In genomic region chr5:107796797-107797196, GRCh38 we compare ENCODE assay signal across 19 cellular contexts.
DNase-seq lines count a peak whose midpoint lies in the region; ATAC-seq and TF ChIP-seq lines count a peak whose summit lies in the region.
"Had no signal": no experiment of that assay in that cellular context is flagged by ENCODE, and none has a peak within 500 bp of the region (broad histone marks: within the 10 kb centered on the region; RNA-seq: fewer than 3 reads in every experiment).

No MANE protein-coding gene starts in this region.

- BruUV-seq in Panc1 (replicated peaks; lab: Mats Ljungman, UMichigan) (no TSS peak), mammary epithelial cell (replicated peaks; lab: Mats Ljungman, UMichigan) (no TSS peak)

- H3K4me1 ChIP-seq in Panc1 (ENCODE audit: control insufficient read depth, insufficient read depth, low read length) (no peaks in the 10 kb centered on the region), smooth muscle cell (ENCODE audit: low read depth) (no peaks in the 10 kb centered on the region), mammary epithelial cell (ENCODE audit: insufficient read depth, low read length) (no peaks in the 10 kb centered on the region)
- H3K4me1 ChIP-seq: lower lobe of right lung had no signal

- ATAC-seq in Panc1: no peak
- ATAC-seq: lower lobe of right lung had no signal

- H3K27me3 ChIP-seq in Panc1 (ENCODE audit: control insufficient read depth, insufficient read depth, low read length) (no peaks in the 10 kb centered on the region), smooth muscle cell (ENCODE audit: low read depth) (no peaks in the 10 kb centered on the region), mammary epithelial cell (ENCODE audit: insufficient read depth, low read length) (no peaks in the 10 kb centered on the region)
- H3K27me3 ChIP-seq: neural progenitor cell had no signal

- H3K36me3 ChIP-seq in Panc1 (ENCODE audit: control insufficient read depth, insufficient read depth, low read length) (no peaks in the 10 kb centered on the region), smooth muscle cell (ENCODE audit: low read depth) (no peaks in the 10 kb centered on the region), mammary epithelial cell (ENCODE audit: insufficient read depth, low read length) (no peaks in the 10 kb centered on the region)
- H3K36me3 ChIP-seq: lower lobe of right lung, neural progenitor cell, WERI-Rb-1 had no signal

- in situ Hi-C loops in Panc1 (cut with HindIII; ENCODE audit: low pct_unique_long_range_greater_than_20kb, low sequenced_read_pairs) (no loop called here), mammary epithelial cell (cut with MboI; ENCODE audit: low sequenced_read_pairs in 2 of 2) (no loop called here)

- no peak overlapping the region for H2AFZ ChIP-seq in smooth muscle cell (ENCODE audit: low read depth)
- no peak overlapping the region for H2AFZ ChIP-seq in mammary epithelial cell (ENCODE audit: low read depth, low read length)
- H2AFZ ChIP-seq: neural progenitor cell had no signal

- H3K4me2 ChIP-seq in smooth muscle cell (no peak overlapping the region), mammary epithelial cell (ENCODE audit: insufficient read depth, low read depth, low read length) (no peak overlapping the region)
- H3K4me2 ChIP-seq: neural progenitor cell had no signal

- H4K20me1 ChIP-seq in smooth muscle cell (ENCODE audit: low read depth): no peaks in the 10 kb centered on the region
- no peaks in the 10 kb centered on the region for H4K20me1 ChIP-seq in mammary epithelial cell (ENCODE audit: insufficient read depth, low read length)

- H3K4me3 ChIP-seq in Panc1 (ENCODE audit: low read depth in 2 of 2, low read length in 2 of 2): no peak overlapping the region
- no peak overlapping the region for H3K4me3 ChIP-seq in epithelial cell of proximal tubule (ENCODE audit: low read depth, low read length)
- no peak overlapping the region for H3K4me3 ChIP-seq in smooth muscle cell
- H3K4me3 ChIP-seq in mammary epithelial cell (replicated peaks in 1 of 3; ENCODE audit: insufficient read depth in 1 of 3, low read depth in 2 of 3, low read length in 3 of 3): no peak overlapping the region
- H3K4me3 ChIP-seq: lower lobe of right lung, neural progenitor cell had no signal

- CTCF ChIA-PET in Panc1 (lab: Charles Lee): no interaction called here
- CTCF ChIA-PET in mammary epithelial cell (lab: Charles Lee; ENCODE audit: low non-redundant PET): no interaction called here

- POLR2A ChIA-PET in Panc1 (lab: Charles Lee): no interaction called here

- H3K9me3 ChIP-seq in Panc1 (ENCODE audit: control insufficient read depth, insufficient read depth, low read depth, low read length) (no peaks in the 10 kb centered on the region), smooth muscle cell (replicated peaks; ENCODE audit: low read depth) (no peaks in the 10 kb centered on the region), mammary epithelial cell (replicated peaks; ENCODE audit: insufficient read depth, low read length) (no peaks in the 10 kb centered on the region)
- H3K9me3 ChIP-seq: lower lobe of right lung had no signal

- intact Hi-C loops in Panc1 (cut with micrococcal nuclease; ENCODE audit: unreplicated experiment): no loop called here
- intact Hi-C loops in mammary epithelial cell (cut with micrococcal nuclease): no loop called here

- no peaks in the 10 kb centered on the region for H3F3A ChIP-seq in smooth muscle cell (ENCODE audit: low read depth)

- 89% methylated on average over 3 of the region's 3 CpGs for WGBS in smooth muscle cell (ENCODE audit: low lambda C conversion rate)
- 38% methylated on average over 3 of the region's 3 CpGs for WGBS in mammary epithelial cell (ENCODE audit: low coverage, missing lambda C conversion rate)

- H3K9ac ChIP-seq in smooth muscle cell (ENCODE audit: low read depth) (no peak overlapping the region), mammary epithelial cell (ENCODE audit: insufficient read depth, low read length) (no peak overlapping the region)
- H3K9ac ChIP-seq: neural progenitor cell had no signal

- DNase-seq in GM03348 (ENCODE audit: low spot score) (peak; percentile 23), Panc1 (ENCODE audit: low read depth, low spot score) (no peak), epithelial cell of proximal tubule (ENCODE audit: low read depth) (no peak), smooth muscle cell (lab: John Stamatoyannopoulos, UW; ENCODE audit: unreplicated experiment) (no peak), mammary epithelial cell (no peak), SIG-M5 treated with dmso at 0.1 percent for 504 hours (lab: John Stamatoyannopoulos, UW; ENCODE audit: unreplicated experiment) (no peak), NCI-H524 treated with DMSO at 0.1 percent for 48 hours (lab: John Stamatoyannopoulos, UW) (no peak)
- DNase-seq: activated effector memory CD4-positive, alpha-beta T cell treated with Interleukin-2 at 50 U/mL for 16 hours; DND-41; hypothalamus; lower lobe of right lung; NCI-H1436; NCI-H510A; NK-92 treated with Interleukin-12 subunit alpha and Interleukin-12 subunit beta, amount 100 ng/mL, for 24 hours; RPMI8226; stimulated activated CD4-positive, alpha-beta T cell treated with anti-CD3 and anti-CD28 coated beads, Interleukin-1b, Interleukin-23, amount 100 ng/mL, for 48 hours; substantia nigra; WERI-Rb-1 had no signal

- TF ChIP-seq CTCF in Panc1 (IDR thresholded peaks at IDR 0.05) (peak; percentile 4; the same call in 1 of the 2 replicates), epithelial cell of proximal tubule (conservative IDR thresholded peaks at IDR 0.05; ENCODE audit: low read depth, low read length) (peak; percentile 37), smooth muscle cell (IDR thresholded peaks at IDR 0.05; ENCODE audit: borderline replicate concordance, insufficient read depth, poor library complexity, severe bottlenecking) (peak; percentile 3), mammary epithelial cell (conservative IDR thresholded peaks at IDR 0.05 in 1 of 2, IDR thresholded peaks at IDR 0.05 in 1 of 2; ENCODE audit: extremely low read depth in 1 of 2, insufficient read depth in 1 of 2, low read depth in 1 of 2, low read length in 2 of 2) (peak in 1 of 2 donors; percentile 23)

- H3K27ac ChIP-seq in Panc1 (ENCODE audit: low read length) (no peak overlapping the region), smooth muscle cell (ENCODE audit: low read depth) (no peak overlapping the region), mammary epithelial cell (ENCODE audit: insufficient read depth, low read depth, low read length) (no peak overlapping the region)
- H3K27ac ChIP-seq: lower lobe of right lung, neural progenitor cell, WERI-Rb-1 had no signal

- no peaks in the 10 kb centered on the region for H3K79me2 ChIP-seq in smooth muscle cell (ENCODE audit: low read depth)
- H3K79me2 ChIP-seq in mammary epithelial cell (ENCODE audit: insufficient read depth, low read length): no peaks in the 10 kb centered on the region

- dilution Hi-C loops in mammary epithelial cell (cut with HindIII; ENCODE audit: low sequenced_read_pairs): no loop called here
